ENCODE assay signal across 13 cellular contexts in genomic region chr14:63949696-63950095, GRCh38.
DNase-seq lines count a peak whose midpoint lies in the region; ATAC-seq, FAIRE-seq and TF ChIP-seq lines count a peak whose summit lies in the region.
"Had no signal": no experiment of that assay in that cellular context is flagged by ENCODE, and none has a peak within 500 bp of the region (broad histone marks: within the 10 kb centered on the region; RNA-seq: fewer than 3 reads in every experiment).

No MANE protein-coding gene starts in this region.

- no peak for ATAC-seq in GM19467 (IDR thresholded peaks at IDR 0.05; ENCODE audit: unreplicated experiment)
- ATAC-seq: K562 had no signal

- H3K4me3 ChIP-seq in fibroblast of mammary gland (ENCODE audit: control insufficient read depth, low read depth, low read length), result no peak overlapping the region
- H3K4me3 ChIP-seq: BLaER1 treated with 17β-estradiol and CSF1 and Interleukin-3, amounts not matched to agents 10 nM and 100 nM; K562 had no signal

- peak; percentile 5 for DNase-seq in HCEC 1CT
- DNase-seq in astrocyte of the hippocampus (ENCODE audit: low read depth, low spot score), result peak; percentile 10
- peak; percentile 16 for DNase-seq in fibroblast of mammary gland (ENCODE audit: low read depth)
- DNase-seq in urothelium cell line (ENCODE audit: low spot score), result no peak
- DNase-seq in nucleus accumbens (lab: John Stamatoyannopoulos, UW), result no peak
- no peak for DNase-seq in ACHN
- DNase-seq: NCI-H146, NCI-H2227 treated with DMSO at 0.1 percent for 48 hours, NCI-H526 treated with DMSO at 0.1 percent for 48 hours, SIG-M5 had no signal

- in situ Hi-C loops in ACHN (cut with HindIII; ENCODE audit: low pct_ligation_motif_present, low pct_unique_long_range_greater_than_20kb, low sequenced_read_pairs), result no loop called here

- TF ChIP-seq CTCF in fibroblast of mammary gland (conservative IDR thresholded peaks at IDR 0.05; ENCODE audit: control insufficient read depth, insufficient read depth, low read depth, low read length), result no peak

- FAIRE-seq in urothelium cell line (lab: Jason Lieb, UNC), result peak; percentile 17
- FAIRE-seq: K562 had no signal

Comparison
In these comparisons a context has a peak if more than half of its experiments do, and no peak if none do; other contexts are left out.
1. DNase-seq: peak in HCEC 1CT (single experiment), astrocyte of the hippocampus (single experiment) and fibroblast of mammary gland (single experiment); none in urothelium cell line (single experiment), nucleus accumbens (0 of 56) and ACHN (single experiment).